ENCODE assay signal across 8 cellular contexts in genomic region chr12:50167026-50167742, GRCh38. TPM values are rescaled to one million over a fixed set of nuclear protein-coding genes. Genes with fewer than 3 reads are reported as not detected.
DNase-seq lines count a peak whose midpoint lies in the region; ATAC-seq, FAIRE-seq and TF ChIP-seq lines count a peak whose summit lies in the region.

Gene CERS5, minus strand, starts transcription at chr12:50167369. Its CDS starts 72 bp downstream, at chr12:50167297.

- peaks cover 8 to 21% of the 10 kb centered on the region in 2 donors for H3K4me1 ChIP-seq in adrenal gland (replicated peaks in 1 of 2)
- peaks cover 0 to 18% (median 10%) of the 10 kb centered on the region in 12 donors for H3K4me1 ChIP-seq in heart left ventricle
- peaks cover 15 to 28% (median 18%) of the 10 kb centered on the region in 4 donors for H3K4me1 ChIP-seq in upper lobe of left lung

- H3K9me3 ChIP-seq in adrenal gland (replicated peaks in 1 of 3), result no peaks in the 10 kb centered on the region
- peaks cover 0 to 9% (median 0%) of the 10 kb centered on the region in 12 donors for H3K9me3 ChIP-seq in heart left ventricle
- H3K9me3 ChIP-seq in upper lobe of left lung, result no peaks in the 10 kb centered on the region

- H3K36me3 ChIP-seq in adrenal gland (replicated peaks in 1 of 2) (no peaks in the 10 kb centered on the region), heart left ventricle (no peaks in the 10 kb centered on the region), upper lobe of left lung (no peaks in the 10 kb centered on the region)

- intact Hi-C loops in adrenal gland (cut with DNase I) (loop anchor here in 1 of 2 donors (2.0 kb wide), 1 partner anchor 54 kb away; the partner anchor contains the start of gene COX14), heart left ventricle (cut with DNase I) (loop anchor here in 7 of 10 donors (1.0 to 10.0 kb wide), 5 partner anchors 52 to 82 kb away; partner anchors contain the start of genes COX14 (in 3 of the 7) and SMARCD1 (in 1 of the 7)), posterior cingulate gyrus (cut with DNase I) (loop anchor here (1.0 kb wide), 2 partner anchors 55 to 82 kb away; partner anchors contain the start of genes COX14 and SMARCD1)

- DNase-seq in GM12892 (ENCODE audit: insufficient read length) (peak; percentile 97), NCI-H146 (lab: John Stamatoyannopoulos, UW) (peak; percentile 99), T-helper 1 cell (peak; percentile 94 to 99 (median 95)), adrenal gland (peak; percentile 99), heart left ventricle (peak; percentile 99), posterior cingulate gyrus (peak; percentile 91 to 100 (median 96)), upper lobe of left lung (peak; percentile 99 to 100)

- TF ChIP-seq CTCF in adrenal gland (IDR thresholded peaks at IDR 0.05), result peak in 4 of 6 experiments; percentile 7 to 53 (median 45)
- TF ChIP-seq CTCF in heart left ventricle (IDR thresholded peaks at IDR 0.05), result peak in 9 of 12 donors; percentile 17 to 55 (median 35)
- peak; percentile 22 to 84 (median 76) for TF ChIP-seq CTCF in upper lobe of left lung (IDR thresholded peaks at IDR 0.05)

- TF ChIP-seq POLR2A in GM12892 (IDR thresholded peaks at IDR 0.05; ENCODE audit: low read depth, low read length) (peak; percentile 79; the same call in 1 of the 2 replicates), adrenal gland (IDR thresholded peaks at IDR 0.05) (peak; percentile 32 to 73), heart left ventricle (IDR thresholded peaks at IDR 0.05) (peak in 1 of 2 donors; percentile 62), upper lobe of left lung (IDR thresholded peaks at IDR 0.05) (peak in 3 of 4 donors; percentile 60 to 75 (median 68))

- H3K4me3 ChIP-seq in adrenal gland (peak within 1 kb of the TSS; percentile 63 to 86 (median 74)), heart left ventricle (peak within 1 kb of the TSS; percentile 61 to 100 (median 92)), upper lobe of left lung (peak within 1 kb of the TSS; percentile 78 to 97 (median 90))

- H3K27me3 ChIP-seq in adrenal gland, result no peaks in the 10 kb centered on the region
- H3K27me3 ChIP-seq in heart left ventricle, result no peaks in the 10 kb centered on the region
- H3K27me3 ChIP-seq in upper lobe of left lung, result no peaks in the 10 kb centered on the region

- FAIRE-seq in GM12892 (lab: Jason Lieb, UNC), result peak; percentile 63

- H3K27ac ChIP-seq in adrenal gland (peak within 1 kb of the TSS; percentile 65 to 95 (median 92)), heart left ventricle (peak within 1 kb of the TSS; percentile 55 to 97 (median 92)), upper lobe of left lung (peak within 1 kb of the TSS; percentile 90 to 96 (median 90))

- WGBS in adrenal gland, 4 donors, result 0 to 1% (median 1%) methylated on average over 14 to 68 of the region's 68 CpGs
- 1% methylated on average over 40 to 68 of the region's 68 CpGs for WGBS in heart left ventricle, 4 donors
- 0 to 1% methylated on average over 29 to 30 of the region's 68 CpGs for WGBS in upper lobe of left lung, 2 donors

- ATAC-seq in HG02852 (IDR thresholded peaks at IDR 0.05; ENCODE audit: unreplicated experiment), result peak; percentile 97
- ATAC-seq in heart left ventricle, result peak; percentile 99 to 100 (median 100)
- ATAC-seq in upper lobe of left lung (ENCODE audit: low FRiP score in 2 of 2), result peak; percentile 100

- TF ChIP-seq EP300 in upper lobe of left lung (IDR thresholded peaks at IDR 0.05), result peak in 1 of 4 donors; percentile 3

RNA-seq across cellular contexts. Expression of gene CERS5, which starts in this region (rescaled TPM):
- 40.3 TPM for polyA plus RNA-seq in GM12892 (2012; ENCODE audit: missing spikeins)
- total RNA-seq in adrenal gland (10 to 100 TPM; 19.4 to 39.5 (median 35.5) TPM), heart left ventricle (10 to 100 TPM in 4 of 9 donors, 1 to 10 TPM in 5; 6.8 to 28.4 (median 9.3) TPM), upper lobe of left lung (10 to 100 TPM; 21.0 to 40.4 (median 35.8) TPM)
- polyA plus RNA-seq in adrenal gland (100 to 1,000 TPM in 1 of 3 donors, 10 to 100 TPM in 2; 35.8 to 110 (median 98.8) TPM), heart left ventricle (10 to 100 TPM; 12.6 to 21.6 TPM)

Comparison
In these comparisons a context has a peak if more than half of its experiments do, and no peak if none do; other contexts are left out.
1. Peak in every context shown above with its lines: DNase-seq, ATAC-seq, H3K4me3 ChIP-seq and H3K27ac ChIP-seq.